ENCODE assay signal across 1 cellular context in genomic region chr11:76471378-76471777, GRCh38.
TF ChIP-seq lines count a peak whose summit lies in the region.

No MANE protein-coding gene starts in this region.

TF ChIP-seq in K562, 482 proteins besides CTCF, POLR2A, EP300 and RAD21 (continued from another document):
- peak; percentile 65 for TF ChIP-seq MAFF (IDR thresholded peaks at IDR 0.05; ENCODE audit: low read length)
- peak; percentile 25; the same call in 1 of the 2 replicates for TF ChIP-seq MAFK (IDR thresholded peaks at IDR 0.05; ENCODE audit: low read length)
- TF ChIP-seq ZNF316 (IDR thresholded peaks at IDR 0.05): peak; percentile 90
- TF ChIP-seq CREB5 (CRISPR knock-in tag; IDR thresholded peaks at IDR 0.05): no peak
